In the genomic region with DNA sequence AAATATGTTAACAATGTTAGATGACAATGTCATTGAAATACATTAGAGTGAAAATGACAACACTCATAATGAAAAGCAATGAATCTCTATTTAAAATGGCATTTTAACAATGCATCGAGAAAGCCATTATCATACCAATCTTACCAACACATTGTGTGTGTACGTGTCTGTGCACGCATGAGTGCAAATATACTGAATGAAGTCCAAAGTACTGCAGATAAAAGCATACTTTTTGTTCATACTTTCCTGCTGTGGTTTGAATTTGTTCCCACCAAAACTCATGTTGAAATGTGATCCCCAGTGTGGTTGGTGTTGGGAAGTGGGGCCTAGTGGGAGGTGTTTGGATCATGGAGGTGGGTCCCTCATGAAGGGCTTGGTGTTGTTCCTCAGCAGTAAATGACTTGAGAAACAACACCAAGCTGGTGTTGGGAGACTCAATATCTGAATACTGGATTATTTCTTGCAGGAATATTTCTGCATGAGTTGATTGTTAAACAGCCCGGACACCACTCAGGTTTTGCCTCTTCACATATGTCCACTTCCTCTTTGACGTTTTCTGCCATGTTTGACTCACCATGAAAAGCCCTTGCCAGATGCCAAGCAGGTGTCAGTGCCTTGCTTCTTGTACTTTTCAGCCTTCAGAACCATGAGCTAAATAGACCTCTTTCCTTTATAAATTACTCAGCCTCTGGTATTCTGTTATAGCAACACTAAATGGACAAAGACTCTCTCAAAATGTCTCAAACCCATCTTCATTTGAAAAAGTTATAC, we compare ENCODE assay signal across 9 cellular contexts. TPM values are rescaled to one million over a fixed set of nuclear protein-coding genes. Genes with fewer than 3 reads are reported as not detected.
DNase-seq lines count a peak whose midpoint lies in the region; ATAC-seq and TF ChIP-seq lines count a peak whose summit lies in the region.
"Had no signal": no experiment of that assay in that cellular context is flagged by ENCODE, and none has a peak within 500 bp of the region (broad histone marks: within the 10 kb centered on the region; RNA-seq: fewer than 3 reads in every experiment).

No MANE protein-coding gene starts in this region.

- DNase-seq in GM12865 (ENCODE audit: low read depth) (peak; percentile 85), NCI-H748 (lab: John Stamatoyannopoulos, UW; ENCODE audit: unreplicated experiment) (peak; percentile 60), left colon (no peak), posterior vena cava (ENCODE audit: low spot score) (no peak), GOT3 (lab: John Stamatoyannopoulos, UW) (no peak), NOMO-1 (lab: John Stamatoyannopoulos, UW; ENCODE audit: unreplicated experiment in 2 of 2) (no peak)
- DNase-seq in activated CD4-positive, alpha-beta T cell treated with anti-CD3 and anti-CD28 coated beads for 48 hours, result no peak
- DNase-seq: glutamatergic neuron had no signal

- intact Hi-C loops in left colon (cut with DNase I, micrococcal nuclease) (no loop called here), posterior vena cava (cut with DNase I) (no loop called here)

- TF ChIP-seq CTCF in GM12865 (IDR thresholded peaks at IDR 0.05; ENCODE audit: insufficient read depth, low read depth, low read length, missing control alignments), result no peak

- no peak overlapping the region for H3K4me3 ChIP-seq in GM12865 (ENCODE audit: low read depth, low read length)

- ATAC-seq in HG02763 (IDR thresholded peaks at IDR 0.05; ENCODE audit: unreplicated experiment) (peak; percentile 25), left colon (peak; percentile 80)

RNA-seq across cellular contexts. Expression of a gene that starts 24.5 kb away (rescaled TPM):
- 1 to 10 TPM; 8.9 to 9.7 TPM for total RNA-seq in left colon
- under 1 TPM; 0.46 to 0.67 TPM for total RNA-seq in posterior vena cava

Comparison
In these comparisons a context has a peak if more than half of its experiments do, and no peak if none do; other contexts are left out.
1. DNase-seq: peak in GM12865 (single experiment) and NCI-H748 (single experiment); none in left colon (0 of 2), posterior vena cava (single experiment), GOT3 (single experiment), NOMO-1 (0 of 2) and activated CD4-positive, alpha-beta T cell treated with anti-CD3 and anti-CD28 coated beads for 48 hours (single experiment).
2. RNA of a gene that starts 24.5 kb away (total RNA-seq): 8.9 to 9.7 TPM in left colon; 0.46 to 0.67 TPM in posterior vena cava; every median in the first group is over 4 times any median in the second.